ENCODE assay signal across 19 cellular contexts in the genomic region with DNA sequence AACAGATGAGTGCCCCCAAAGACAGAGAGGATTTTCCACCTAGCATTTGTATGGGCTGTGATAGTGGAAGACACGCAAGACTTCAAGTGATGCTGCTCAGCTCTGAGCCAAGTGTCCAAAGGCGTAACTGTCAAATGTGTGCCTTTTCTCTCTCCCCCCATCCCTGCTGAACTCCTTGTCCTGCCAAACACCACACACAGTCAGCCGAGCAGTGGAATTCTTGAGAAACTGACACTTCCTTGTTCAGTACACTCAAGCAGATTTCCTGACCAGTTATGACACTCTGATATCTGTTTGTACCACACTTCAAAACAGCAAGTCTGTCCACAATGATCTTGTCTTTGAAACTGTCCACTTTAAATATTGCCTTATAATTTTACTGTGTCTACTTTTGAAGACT.
DNase-seq lines count a peak whose midpoint lies in the region; FAIRE-seq and TF ChIP-seq lines count a peak whose summit lies in the region.
"Had no signal": no experiment of that assay in that cellular context is flagged by ENCODE, and none has a peak within 500 bp of the region (broad histone marks: within the 10 kb centered on the region; RNA-seq: fewer than 3 reads in every experiment).

No MANE protein-coding gene starts in this region.

- no peak overlapping the region for H4K8ac ChIP-seq in trophoblast cell (ENCODE audit: low read depth, low read length)

- H3K4me3 ChIP-seq in Loucy (ENCODE audit: low read length, poor library complexity, severe bottlenecking) (no peak overlapping the region), bronchial epithelial cell (ENCODE audit: low read depth, low read length) (no peak overlapping the region), hepatocyte (no peak overlapping the region), trophoblast cell (ENCODE audit: low read depth, low read length) (no peak overlapping the region)
- H3K4me3 ChIP-seq: heart left ventricle had no signal

- H3K9ac ChIP-seq in Loucy (ENCODE audit: low read depth, low read length, poor library complexity, severe bottlenecking) = no peak overlapping the region
- H3K9ac ChIP-seq in trophoblast cell (ENCODE audit: low read length) = no peak overlapping the region

- H3K18ac ChIP-seq in trophoblast cell (ENCODE audit: low read length) = no peak overlapping the region

- no peak overlapping the region for H3K23ac ChIP-seq in trophoblast cell (ENCODE audit: low read length)

- no peaks in the 10 kb centered on the region for H3K36me3 ChIP-seq in Loucy (ENCODE audit: insufficient read depth, low read length)
- H3K36me3 ChIP-seq in bronchial epithelial cell (ENCODE audit: control insufficient read depth, insufficient read depth, low read length) = no peaks in the 10 kb centered on the region
- H3K36me3 ChIP-seq in hepatocyte (replicated peaks; ENCODE audit: insufficient read depth, low read depth) = no peaks in the 10 kb centered on the region
- H3K36me3 ChIP-seq in trophoblast cell (ENCODE audit: control insufficient read depth in 1 of 2, insufficient read depth in 2 of 2, low read length in 2 of 2) = no peaks in the 10 kb centered on the region
- H3K36me3 ChIP-seq: BE2C, heart left ventricle had no signal

- 91% methylated on average over 3 of the region's 3 CpGs for WGBS in hepatocyte (ENCODE audit: low lambda C conversion rate, missing lambda C conversion rate)
- no CpG with 5 or more reads among the region's 3 CpGs for WGBS in trophoblast cell (ENCODE audit: extremely low coverage, insufficient coverage, insufficient read length)

- H4K91ac ChIP-seq in trophoblast cell (ENCODE audit: low read depth, low read length) = no peak overlapping the region

- no peaks in the 10 kb centered on the region for H3K9me2 ChIP-seq in Loucy (replicated peaks; ENCODE audit: low read depth, low read length)
- H3K9me2 ChIP-seq in hepatocyte (replicated peaks; ENCODE audit: insufficient read depth) = no peaks in the 10 kb centered on the region

- no peak overlapping the region for H3K4ac ChIP-seq in trophoblast cell (ENCODE audit: low read depth, low read length)

- no peaks in the 10 kb centered on the region for H3K79me1 ChIP-seq in trophoblast cell (ENCODE audit: low read length)

- H3F3A ChIP-seq in Loucy (ENCODE audit: low read depth) = peaks cover 11% of the 10 kb centered on the region

- no peak overlapping the region for H2AFZ ChIP-seq in Loucy (ENCODE audit: low read length)
- H2AFZ ChIP-seq in hepatocyte = no peak overlapping the region
- no peak overlapping the region for H2AFZ ChIP-seq in trophoblast cell (ENCODE audit: insufficient read depth, low read length, poor library complexity)

- H4K20me1 ChIP-seq in Loucy (ENCODE audit: insufficient read depth, low read length, poor library complexity, severe bottlenecking) (no peaks in the 10 kb centered on the region), hepatocyte (ENCODE audit: insufficient read depth, poor library complexity, severe bottlenecking) (no peaks in the 10 kb centered on the region)

- DNase-seq in CD1c-positive myeloid dendritic cell (ENCODE audit: extremely low spot score) (peak; percentile 31), bronchial epithelial cell (ENCODE audit: low read depth) (no peak), pons (ENCODE audit: low spot score) (peak; percentile 3), hepatocyte (ENCODE audit: low spot score) (no peak), NCI-H1048 (lab: John Stamatoyannopoulos, UW) (no peak), trophoblast cell (no peak)
- no peak for DNase-seq in stimulated activated naive CD4-positive, alpha-beta T cell (lab: John Stamatoyannopoulos, UW)
- DNase-seq: activated T-cell treated with anti-CD3 and anti-CD28 coated beads, Interleukin-2, amount 50 U/mL, for 48 hours; amygdala; BE2C; heart left ventricle; Karpas-422; kidney; NCI-H1436 treated with DMSO at 0.1 percent for 48 hours; NK-92 treated with Interleukin-12 subunit alpha and Interleukin-12 subunit beta, amount 100 ng/mL, for 24 hours; SW 1271 had no signal

- no peaks in the 10 kb centered on the region for H3K27me3 ChIP-seq in Loucy (ENCODE audit: insufficient read depth, low read length, poor library complexity, severe bottlenecking)
- no peaks in the 10 kb centered on the region for H3K27me3 ChIP-seq in bronchial epithelial cell (ENCODE audit: control insufficient read depth, insufficient read depth, low read length)
- no peaks in the 10 kb centered on the region for H3K27me3 ChIP-seq in hepatocyte
- H3K27me3 ChIP-seq in trophoblast cell (ENCODE audit: insufficient read depth, low read length) = no peaks in the 10 kb centered on the region
- H3K27me3 ChIP-seq: BE2C, heart left ventricle had no signal

- FAIRE-seq in bronchial epithelial cell (lab: Jason Lieb, UNC) = peak; percentile 75
- FAIRE-seq: kidney, small intestine had no signal

- peaks cover 83% of the 10 kb centered on the region for H3K4me1 ChIP-seq in Loucy (ENCODE audit: insufficient read depth, low read length, poor library complexity, severe bottlenecking)
- H3K4me1 ChIP-seq in hepatocyte (ENCODE audit: insufficient read depth) = peaks cover 5% of the 10 kb centered on the region
- no peaks in the 10 kb centered on the region for H3K4me1 ChIP-seq in trophoblast cell (ENCODE audit: control insufficient read depth in 1 of 2, insufficient read depth in 2 of 2, low read length in 2 of 2)
- H3K4me1 ChIP-seq: BE2C had no signal

- no peak overlapping the region for H3K14ac ChIP-seq in trophoblast cell (ENCODE audit: low read length)

- H3K9me3 ChIP-seq in Loucy (ENCODE audit: insufficient read depth, low read depth, low read length) (no peaks in the 10 kb centered on the region), hepatocyte (ENCODE audit: low read depth) (no peaks in the 10 kb centered on the region), trophoblast cell (ENCODE audit: insufficient read depth, low read depth, low read length) (no peaks in the 10 kb centered on the region)
- H3K9me3 ChIP-seq: BE2C had no signal

- no peak overlapping the region for H3K27ac ChIP-seq in hepatocyte
- H3K27ac ChIP-seq in trophoblast cell (ENCODE audit: low read depth, low read length) = no peak overlapping the region
- H3K27ac ChIP-seq: heart left ventricle, RWPE1 had no signal

- peak overlapping the region; percentile 37 for H3K4me2 ChIP-seq in Loucy (ENCODE audit: low read depth, low read length, poor library complexity, severe bottlenecking)
- H3K4me2 ChIP-seq in hepatocyte = no peak overlapping the region
- H3K4me2 ChIP-seq in trophoblast cell (ENCODE audit: low read length) = no peak overlapping the region

- H2BK120ac ChIP-seq in trophoblast cell (ENCODE audit: insufficient read depth, low read length, poor library complexity) = no peak overlapping the region

- no peak overlapping the region for H2BK5ac ChIP-seq in trophoblast cell (ENCODE audit: low read depth, low read length, poor library complexity)

- TF ChIP-seq CTCF in Loucy (conservative IDR thresholded peaks at IDR 0.05; ENCODE audit: low read length) (no peak), bronchial epithelial cell (IDR thresholded peaks at IDR 0.05; ENCODE audit: insufficient read depth, low read length, severe bottlenecking) (no peak), hepatocyte (IDR thresholded peaks at IDR 0.05; ENCODE audit: poor library complexity) (no peak)

- no peak overlapping the region for H2AK5ac ChIP-seq in trophoblast cell (ENCODE audit: low read length)

- H2BK12ac ChIP-seq in trophoblast cell (ENCODE audit: low read length) = no peak overlapping the region

- no peaks in the 10 kb centered on the region for H3K79me2 ChIP-seq in Loucy (ENCODE audit: insufficient read depth, low read length)
- H3K79me2 ChIP-seq in hepatocyte = no peaks in the 10 kb centered on the region
- no peaks in the 10 kb centered on the region for H3K79me2 ChIP-seq in trophoblast cell (ENCODE audit: control insufficient read depth, insufficient read depth, low read length, poor library complexity)

- no peak overlapping the region for H4K12ac ChIP-seq in trophoblast cell (ENCODE audit: low read depth, low read length)

Comparison
In these comparisons a context has a peak if more than half of its experiments do, and no peak if none do; other contexts are left out.
1. DNase-seq: peak in CD1c-positive myeloid dendritic cell (single experiment) and pons (single experiment); none in bronchial epithelial cell (single experiment), stimulated activated naive CD4-positive, alpha-beta T cell (0 of 6), hepatocyte (single experiment), NCI-H1048 (single experiment) and trophoblast cell (0 of 2).